In genomic region chr22:24693359-24693758, GRCh38 we compare ENCODE assay signal across 28 cellular contexts.
"Had no signal": no experiment of that assay in that cellular context is flagged by ENCODE, and none has a peak within 500 bp of the region (broad histone marks: within the 10 kb centered on the region; RNA-seq: fewer than 3 reads in every experiment).

No MANE protein-coding gene starts in this region.

- H3K9me3 Mint-ChIP-seq: activated T-cell treated with anti-CD3 and anti-CD28 coated beads, Interleukin-2, amount 50 U/mL, for 4 hours; activated T-helper 2 cell treated with anti-CD3 and anti-CD28 coated beads, Interferon-gamma antibody, Interleukin-2, Interleukin-4, amounts not matched to agents 10 μg/mL and 5 μg/mL and 100 μg/mL, durations not matched to agents 14 hours and 24 hours and 36 hours; nephron progenitor cell; stimulated activated effector memory CD8-positive, alpha-beta T cell treated with anti-CD3 and anti-CD28 coated beads, Interleukin-12 subunit alpha, Interleukin-12 subunit beta, amount 100 ng/mL, for 72 hours had no signal

- DNase-seq: activated CD4-positive, alpha-beta T cell treated with anti-CD3 and anti-CD28 coated beads, Interleukin-2, amount 50 U/mL, for 4 hours; activated CD8-positive, alpha-beta memory T cell treated with anti-CD3 and anti-CD28 coated beads, Interleukin-2, amount 50 U/mL, for 48 hours; activated naive CD4-positive, alpha-beta T cell; activated T-cell treated with anti-CD3 and anti-CD28 coated beads, Interleukin-2, amount 50 U/mL, for 4 hours; amniotic stem cell; cortex of kidney; effector CD4-positive, alpha-beta T cell; gastrocnemius medialis; islet precursor cell; left cardiac atrium; mesendoderm; mucosa of descending colon; nephron progenitor cell; nucleus accumbens; posterior cingulate gyrus; right lobe of liver; stimulated activated CD4-positive, alpha-beta T cell treated with anti-CD3 and anti-CD28 coated beads, Interleukin-2, amount 100 ng/mL, for 24 hours; stomach; T-helper 9 cell; uterus had no signal

- H3K4me1 ChIP-seq: right lobe of liver, uterus had no signal

- H3K9me3 ChIP-seq: gastrocnemius medialis, mucosa of descending colon, right lobe of liver, stomach, suprapubic skin, tibial nerve, uterus had no signal

- H3K27ac ChIP-seq: gastrocnemius medialis, right lobe of liver, skin epidermis, stomach, suprapubic skin, tibial nerve, uterus had no signal

- H3K4me3 Mint-ChIP-seq: activated naive CD8-positive, alpha-beta T cell; activated T-cell treated with anti-CD3 and anti-CD28 coated beads, Interleukin-2, amount 50 U/mL, for 4 hours; nephron progenitor cell; stimulated activated effector memory CD8-positive, alpha-beta T cell treated with anti-CD3 and anti-CD28 coated beads, Interleukin-12 subunit alpha, Interleukin-12 subunit beta, amount 100 ng/mL, for 72 hours; WTC11 had no signal

- H3K4me3 ChIP-seq: gastrocnemius medialis, mucosa of descending colon, right lobe of liver, skin epidermis, stomach, suprapubic skin, tibial nerve, uterus had no signal

- H3K27ac Mint-ChIP-seq: activated naive CD8-positive, alpha-beta T cell; activated T-helper 2 cell treated with anti-CD3 and anti-CD28 coated beads, Interferon-gamma antibody, Interleukin-2, Interleukin-4, amounts not matched to agents 10 μg/mL and 5 μg/mL and 100 μg/mL, durations not matched to agents 14 hours and 24 hours and 36 hours; nephron progenitor cell; stimulated activated effector memory CD8-positive, alpha-beta T cell treated with anti-CD3 and anti-CD28 coated beads, Interleukin-12 subunit alpha, Interleukin-12 subunit beta, amount 100 ng/mL, for 72 hours had no signal

- H3K4me1 Mint-ChIP-seq: stimulated activated effector memory CD8-positive, alpha-beta T cell treated with anti-CD3 and anti-CD28 coated beads, Interleukin-12 subunit alpha, Interleukin-12 subunit beta, amount 100 ng/mL, for 72 hours had no signal

- H3K36me3 Mint-ChIP-seq: activated naive CD8-positive, alpha-beta T cell; stimulated activated effector memory CD8-positive, alpha-beta T cell treated with anti-CD3 and anti-CD28 coated beads, Interleukin-12 subunit alpha, Interleukin-12 subunit beta, amount 100 ng/mL, for 72 hours had no signal

- H3K27me3 ChIP-seq: gastrocnemius medialis, right lobe of liver, tibial nerve had no signal

- ATAC-seq: activated T-cell treated with anti-CD3 and anti-CD28 coated beads, Interleukin-2, amount 50 U/mL, for 4 hours; esophagus mucosa; gastrocnemius medialis; left cardiac atrium; mucosa of descending colon; right lobe of liver; stimulated activated effector memory CD8-positive, alpha-beta T cell treated with anti-CD3 and anti-CD28 coated beads, Interleukin-12 subunit alpha, Interleukin-12 subunit beta, amount 100 ng/mL, for 72 hours; WTC11 had no signal

- H3K36me3 ChIP-seq: gastrocnemius medialis, right lobe of liver, stomach, suprapubic skin, tibial nerve, uterus had no signal
